Comparison of ENCODE assay signal across 16 cellular contexts in genomic region chr7:66146701-66147100, GRCh38. TPM values are rescaled to one million over a fixed set of nuclear protein-coding genes. Genes with fewer than 3 reads are reported as not detected.
DNase-seq lines count a peak whose midpoint lies in the region; ATAC-seq, FAIRE-seq and TF ChIP-seq lines count a peak whose summit lies in the region.
"Had no signal": no experiment of that assay in that cellular context is flagged by ENCODE, and none has a peak within 500 bp of the region (broad histone marks: within the 10 kb centered on the region; RNA-seq: fewer than 3 reads in every experiment).

No MANE protein-coding gene starts in this region.

- H3K9me3 ChIP-seq in breast epithelium = no peaks in the 10 kb centered on the region
- H3K9me3 ChIP-seq: Caco-2, thoracic aorta had no signal

- H3K36me3 ChIP-seq in breast epithelium = no peaks in the 10 kb centered on the region
- H3K36me3 ChIP-seq: neural progenitor cell had no signal

- no peak for TF ChIP-seq CTCF in D721Med (IDR thresholded peaks at IDR 0.05; ENCODE audit: insufficient read depth, missing control alignments)
- TF ChIP-seq CTCF in breast epithelium (IDR thresholded peaks at IDR 0.05) = no peak
- TF ChIP-seq CTCF in natural killer cell (IDR thresholded peaks at IDR 0.05) = no peak

- no peak for TF ChIP-seq POLR2A in breast epithelium (IDR thresholded peaks at IDR 0.05)

- FAIRE-seq in D721Med (lab: Jason Lieb, UNC) = peak; percentile 77

- H3K4me3 Mint-ChIP-seq in natural killer cell = peak overlapping the region; percentile 45
- H3K4me3 Mint-ChIP-seq: neural progenitor cell had no signal

- H3K36me3 Mint-ChIP-seq in natural killer cell = peaks cover 23% of the 10 kb centered on the region

- H3K4me3 ChIP-seq in breast epithelium = no peak overlapping the region
- H3K4me3 ChIP-seq: neural progenitor cell, thoracic aorta had no signal

- H3K4me1 Mint-ChIP-seq in natural killer cell = peaks cover 43 to 51% of the 10 kb centered on the region in 2 donors
- H3K4me1 Mint-ChIP-seq: neural progenitor cell had no signal

- no peaks in the 10 kb centered on the region for H3K27me3 Mint-ChIP-seq in natural killer cell (ENCODE audit: low read depth in 2 of 2)

- ATAC-seq in natural killer cell = no peak
- ATAC-seq in HG02885 (IDR thresholded peaks at IDR 0.05; ENCODE audit: poor library complexity, unreplicated experiment) = no peak

- peak overlapping the region; percentile 2 to 71 for H3K27ac ChIP-seq in breast epithelium
- H3K27ac ChIP-seq: neural progenitor cell, thoracic aorta had no signal

- DNase-seq in D721Med (ENCODE audit: insufficient read length, low spot score) = peak; percentile 89
- DNase-seq in NCI-H2171 (lab: John Stamatoyannopoulos, UW) = peak; percentile 85
- no peak for DNase-seq in breast epithelium (ENCODE audit: low spot score in 2 of 2)
- DNase-seq in natural killer cell = no peak
- no peak for DNase-seq in kidney glomerular epithelial cell (lab: John Stamatoyannopoulos, UW)
- no peak for DNase-seq in NCI-H187 treated with DMSO at 0.1 percent for 48 hours (lab: John Stamatoyannopoulos, UW)
- DNase-seq in NCI-H345 treated with DMSO at 0.1 percent for 48 hours (lab: John Stamatoyannopoulos, UW; ENCODE audit: unreplicated experiment) = no peak
- DNase-seq: activated T-cell treated with anti-CD3 and anti-CD28 coated beads, Interleukin-2, amount 50 U/mL, for 48 hours; Caco-2; dermis blood vessel endothelial cell; NCI-H526 treated with DMSO at 0.1 percent for 48 hours; stimulated activated CD4-positive, alpha-beta T cell treated with anti-CD3 and anti-CD28 coated beads, Interleukin-1b, Interleukin-23, amount 100 ng/mL, for 48 hours; T-helper 9 cell had no signal

- H3K9me3 Mint-ChIP-seq in natural killer cell = no peaks in the 10 kb centered on the region
- H3K9me3 Mint-ChIP-seq: neural progenitor cell had no signal

- no peaks in the 10 kb centered on the region for H3K4me1 ChIP-seq in breast epithelium
- H3K4me1 ChIP-seq: neural progenitor cell had no signal

- H3K27ac Mint-ChIP-seq in natural killer cell = peak overlapping the region; percentile 95 to 96
- H3K27ac Mint-ChIP-seq: neural progenitor cell had no signal

- no peaks in the 10 kb centered on the region for H3K27me3 ChIP-seq in breast epithelium
- H3K27me3 ChIP-seq: neural progenitor cell had no signal

- intact Hi-C loops in breast epithelium (cut with DNase I; ENCODE audit: low total_unique reads) = no loop called here
- intact Hi-C loops in natural killer cell (cut with micrococcal nuclease) = loop anchor here (5.0 kb wide), 1 partner anchor 69 kb away; the partner anchor contains the start of gene ASL

RNA-seq across cellular contexts. Expression of gene CRCP, which starts 32.1 kb away (rescaled TPM):
- total RNA-seq in breast epithelium (10 to 100 TPM; 31.5 to 49.8 (median 41.3) TPM), natural killer cell (10 to 100 TPM; 67.5 to 72.1 (median 68.0) TPM)

RNA-seq across cellular contexts. Expression of gene TPST1, which starts 58.4 kb away (rescaled TPM):
- total RNA-seq in breast epithelium (10 to 100 TPM; 23.2 to 34.4 (median 23.3) TPM), natural killer cell (10 to 100 TPM; 10.4 to 17.3 (median 14.3) TPM)

Comparison
In these comparisons a context has a peak if more than half of its experiments do, and no peak if none do; other contexts are left out.
1. DNase-seq: peak in D721Med (single experiment) and NCI-H2171 (single experiment); none in breast epithelium (0 of 2), natural killer cell (single experiment), kidney glomerular epithelial cell (single experiment), NCI-H187 treated with DMSO at 0.1 percent for 48 hours (single experiment) and NCI-H345 treated with DMSO at 0.1 percent for 48 hours (single experiment).